ENCODE assay signal across 21 cellular contexts in genomic region chr3:155647988-155648591, GRCh38.
DNase-seq lines count a peak whose midpoint lies in the region; ATAC-seq, FAIRE-seq and TF ChIP-seq lines count a peak whose summit lies in the region.
"Had no signal": no experiment of that assay in that cellular context is flagged by ENCODE, and none has a peak within 500 bp of the region (broad histone marks: within the 10 kb centered on the region; RNA-seq: fewer than 3 reads in every experiment).

No MANE protein-coding gene starts in this region.

- CTCF ChIA-PET in HepG2 (lab: Yijun Ruan, JAX; ENCODE audit: low intra/inter-chr PET ratio, low total read pairs) (no interaction called here), WTC11 (lab: Charles Lee) (interaction anchor here (1.0 to 1.4 kb wide), 4 partner anchors 16 to 291 kb away, joined by 3 to 5 read pairs (median 4); no protein-coding TSS in a partner anchor)

- H3K4me1 Mint-ChIP-seq in WTC11: peaks cover 12% of the 10 kb centered on the region
- no peaks in the 10 kb centered on the region for H3K4me1 Mint-ChIP-seq in T-helper 2 cell treated with Interferon-gamma antibody and Interleukin-4, amounts not matched to agents 5 μg/mL and 100 μg/mL, for 36 hours (ENCODE audit: low read depth)

- in situ Hi-C loops in HepG2 (cut with HindIII; ENCODE audit: extremely low pct_ligation_motif_present, low pct_unique_long_range_greater_than_20kb): no loop called here

- H3K9ac ChIP-seq in HepG2 (ENCODE audit: insufficient read depth, low read depth, low read length): no peak overlapping the region

- TF ChIP-seq EP300 in HepG2 (IDR thresholded peaks at IDR 0.05; ENCODE audit: low read depth in 2 of 2, low read length in 2 of 2): no peak
- TF ChIP-seq EP300 in HepG2 (CRISPR knock-in tag; IDR thresholded peaks at IDR 0.05; ENCODE audit: borderline replicate concordance): no peak

- H3K27me3 Mint-ChIP-seq in WTC11 (ENCODE audit: low read depth): no peaks in the 10 kb centered on the region
- no peaks in the 10 kb centered on the region for H3K27me3 Mint-ChIP-seq in T-helper 2 cell treated with Interferon-gamma antibody and Interleukin-4, amounts not matched to agents 5 μg/mL and 100 μg/mL, for 36 hours (ENCODE audit: low read depth)

- no peak for DNase-seq in HepG2 (ENCODE audit: low spot score)
- no peak for DNase-seq in right lobe of liver
- DNase-seq in WTC11 (ENCODE audit: low spot score): no peak
- DNase-seq in NK-92 (lab: John Stamatoyannopoulos, UW; ENCODE audit: unreplicated experiment): no peak
- no peak for DNase-seq in stimulated activated CD4-positive, alpha-beta T cell treated with anti-CD3 and anti-CD28 coated beads, Interleukin-12 subunit alpha, Interleukin-12 subunit beta, amount 100 ng/mL, for 4 hours
- no peak for DNase-seq in H54 (ENCODE audit: insufficient read length, low spot score)
- DNase-seq in T-helper 2 cell treated with Interferon-gamma antibody and Interleukin-4, amounts not matched to agents 5 μg/mL and 100 μg/mL, for 36 hours (ENCODE audit: low spot score): no peak
- DNase-seq: CD8-positive, alpha-beta T cell; GF-D8; NCI-H1436; NCI-H2029 treated with DMSO at 0.1 percent for 48 hours; NCI-H2171 treated with DMSO at 0.1 percent for 48 hours; NCI-H82 had no signal

- BruUV-seq in HepG2 (replicated peaks; lab: Mats Ljungman, UMichigan): no TSS peak

- no peaks in the 10 kb centered on the region for H3K79me2 ChIP-seq in HepG2 (ENCODE audit: insufficient read depth, low read length)

- H3K36me3 ChIP-seq in HepG2 (replicated peaks in 1 of 2; ENCODE audit: control insufficient read depth in 1 of 2, insufficient read depth in 2 of 2, low read length in 2 of 2) (no peaks in the 10 kb centered on the region), right lobe of liver (no peaks in the 10 kb centered on the region), mesodermal cell (ENCODE audit: control insufficient read depth, insufficient read depth, low read length) (no peaks in the 10 kb centered on the region)

- no peak for TF ChIP-seq CTCF in HepG2 (CRISPR knock-in tag; IDR thresholded peaks at IDR 0.05)
- TF ChIP-seq CTCF in right lobe of liver (IDR thresholded peaks at IDR 0.05): no peak
- no peak for TF ChIP-seq CTCF in WTC11 (IDR thresholded peaks at IDR 0.05)

- no peak overlapping the region for H3K27ac ChIP-seq in HepG2 (ENCODE audit: extremely low read length, insufficient read depth, low read length)
- no peak overlapping the region for H3K27ac ChIP-seq in right lobe of liver
- peak overlapping the region; percentile 1 for H3K27ac ChIP-seq in mesodermal cell (ENCODE audit: low read depth, low read length, severe bottlenecking)
- H3K27ac ChIP-seq: 22Rv1, HL-60 had no signal

- no peak overlapping the region for H3K4me3 ChIP-seq in HepG2 (replicated peaks in 1 of 3; ENCODE audit: insufficient read depth in 1 of 3, low read depth in 2 of 3, low read length in 3 of 3)
- no peak overlapping the region for H3K4me3 ChIP-seq in right lobe of liver
- no peak overlapping the region for H3K4me3 ChIP-seq in mesodermal cell (ENCODE audit: extremely low read depth, insufficient read depth, low read length, poor library complexity, severe bottlenecking)
- H3K4me3 ChIP-seq: K562 had no signal

- 0 out of 2 replicates have a peak overlapping the region, but pooled peaks have one; percentile 10 for H3K4me2 ChIP-seq in HepG2 (ENCODE audit: low read depth, low read length)

- FAIRE-seq in HepG2 (lab: Jason Lieb, UNC) (no peak), H54 (lab: Jason Lieb, UNC) (no peak)
- FAIRE-seq: D721Med, GM12892, HTR-8/SVneo, K562 had no signal

- H3K4me1 ChIP-seq in HepG2 (ENCODE audit: insufficient read depth, low read length): peaks cover 53% of the 10 kb centered on the region
- peaks cover 0 to 5% (median 0%) of the 10 kb centered on the region in 4 donors for H3K4me1 ChIP-seq in right lobe of liver
- peaks cover 3% of the 10 kb centered on the region for H3K4me1 ChIP-seq in mesodermal cell (ENCODE audit: control insufficient read depth, insufficient read depth, low read length, poor library complexity, severe bottlenecking)

- H3K27me3 ChIP-seq in HepG2 (ENCODE audit: control insufficient read depth in 1 of 2, insufficient read depth in 2 of 2, low read length in 2 of 2) (no peaks in the 10 kb centered on the region), right lobe of liver (no peaks in the 10 kb centered on the region)

- WGBS in HepG2 (ENCODE audit: low lambda C conversion rate): 72% methylated on average over 6 of the region's 6 CpGs
- 79% methylated on average over 6 of the region's 6 CpGs for WGBS in right lobe of liver (ENCODE audit: insufficient coverage, low coverage, low lambda C conversion rate, missing lambda C conversion rate)
- WGBS in mesodermal cell (ENCODE audit: insufficient coverage in 2 of 2), 2 experiments: 76 to 83% methylated on average over 3 to 5 of the region's 6 CpGs

- H3K27ac Mint-ChIP-seq in WTC11: peak overlapping the region; percentile 48; the same call in 1 of the 2 replicates
- no peak overlapping the region for H3K27ac Mint-ChIP-seq in T-helper 2 cell treated with Interferon-gamma antibody and Interleukin-4, amounts not matched to agents 5 μg/mL and 100 μg/mL, for 36 hours
- H3K27ac Mint-ChIP-seq: CD8-positive, alpha-beta T cell had no signal

- POLR2A ChIA-PET in HepG2 (lab: Yijun Ruan, JAX) (no interaction called here), WTC11 (lab: Charles Lee) (no interaction called here)

- 0 out of 3 replicates have a peak, but pooled peaks have one; percentile 24 for ATAC-seq in HepG2
- ATAC-seq in right lobe of liver: no peak
- peak; percentile 75 for ATAC-seq in WTC11
- ATAC-seq: CD8-positive, alpha-beta T cell; HCT116; K562 had no signal

- H3K4me3 Mint-ChIP-seq in WTC11: no peak overlapping the region
- H3K4me3 Mint-ChIP-seq in T-helper 2 cell treated with Interferon-gamma antibody and Interleukin-4, amounts not matched to agents 5 μg/mL and 100 μg/mL, for 36 hours: no peak overlapping the region
- H3K4me3 Mint-ChIP-seq: CD8-positive, alpha-beta T cell had no signal

- H3K36me3 Mint-ChIP-seq in WTC11: no peaks in the 10 kb centered on the region
- H3K36me3 Mint-ChIP-seq in T-helper 2 cell treated with Interferon-gamma antibody and Interleukin-4, amounts not matched to agents 5 μg/mL and 100 μg/mL, for 36 hours (ENCODE audit: low read depth): no peaks in the 10 kb centered on the region
- H3K36me3 Mint-ChIP-seq: CD8-positive, alpha-beta T cell had no signal

- H4K20me1 ChIP-seq in HepG2 (ENCODE audit: insufficient read depth, low read length): no peaks in the 10 kb centered on the region

- intact Hi-C loops in HepG2 (cut with micrococcal nuclease; ENCODE audit: unreplicated experiment): no loop called here
- intact Hi-C loops in right lobe of liver (cut with DNase I): no loop called here

- H3K9me3 ChIP-seq in HepG2 (ENCODE audit: low read length) (no peaks in the 10 kb centered on the region), right lobe of liver (no peaks in the 10 kb centered on the region), mesodermal cell (ENCODE audit: control insufficient read depth, low read length) (no peaks in the 10 kb centered on the region)

- TF ChIP-seq POLR2A in HepG2 (IDR thresholded peaks at IDR 0.05; ENCODE audit: insufficient read depth in 1 of 2, low read depth in 2 of 2, low read length in 2 of 2): no peak
- no peak for TF ChIP-seq POLR2A in right lobe of liver (IDR thresholded peaks at IDR 0.05)
- no peak for TF ChIP-seq POLR2A in H54 (IDR thresholded peaks at IDR 0.05; ENCODE audit: low read depth, low read length)

- no peak overlapping the region for H2AFZ ChIP-seq in HepG2 (ENCODE audit: low read length)

- no peaks in the 10 kb centered on the region for H3K9me3 Mint-ChIP-seq in WTC11
- H3K9me3 Mint-ChIP-seq in T-helper 2 cell treated with Interferon-gamma antibody and Interleukin-4, amounts not matched to agents 5 μg/mL and 100 μg/mL, for 36 hours: no peaks in the 10 kb centered on the region
- H3K9me3 Mint-ChIP-seq: CD8-positive, alpha-beta T cell had no signal

- TF ChIP-seq RAD21 in HepG2 (CRISPR knock-in tag; IDR thresholded peaks at IDR 0.05): no peak

TF ChIP-seq in HepG2, 621 proteins besides CTCF, POLR2A, EP300 and RAD21 (continues in another document):
- TF ChIP-seq MXD1 (CRISPR knock-in tag; IDR thresholded peaks at IDR 0.05) (no peak), NPAS2 (CRISPR knock-in tag; IDR thresholded peaks at IDR 0.05; ENCODE audit: borderline replicate concordance) (no peak), KDM6A (CRISPR knock-in tag; IDR thresholded peaks at IDR 0.05; ENCODE audit: low read depth) (no peak)

TF ChIP-seq in WTC11, 78 proteins besides CTCF, POLR2A, EP300 and RAD21 (continues in another document):
- TF ChIP-seq, protein P1, sequence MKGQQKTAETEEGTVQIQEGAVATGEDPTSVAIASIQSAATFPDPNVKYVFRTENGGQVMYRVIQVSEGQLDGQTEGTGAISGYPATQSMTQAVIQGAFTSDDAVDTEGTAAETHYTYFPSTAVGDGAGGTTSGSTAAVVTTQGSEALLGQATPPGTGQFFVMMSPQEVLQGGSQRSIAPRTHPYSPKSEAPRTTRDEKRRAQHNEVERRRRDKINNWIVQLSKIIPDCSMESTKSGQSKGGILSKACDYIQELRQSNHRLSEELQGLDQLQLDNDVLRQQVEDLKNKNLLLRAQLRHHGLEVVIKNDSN (CRISPR knock-in tag; IDR thresholded peaks at IDR 0.05): no peak
- TF ChIP-seq JAZF1 (CRISPR knock-in tag; IDR thresholded peaks at IDR 0.05) (no peak), KAT7 (CRISPR knock-in tag; IDR thresholded peaks at IDR 0.05; ENCODE audit: borderline replicate concordance) (no peak), ZBTB21 (CRISPR knock-in tag; IDR thresholded peaks at IDR 0.05; ENCODE audit: borderline replicate concordance) (no peak), GTF2I (CRISPR knock-in tag; conservative IDR thresholded peaks at IDR 0.05) (no peak)
- TF ChIP-seq, protein P2, sequence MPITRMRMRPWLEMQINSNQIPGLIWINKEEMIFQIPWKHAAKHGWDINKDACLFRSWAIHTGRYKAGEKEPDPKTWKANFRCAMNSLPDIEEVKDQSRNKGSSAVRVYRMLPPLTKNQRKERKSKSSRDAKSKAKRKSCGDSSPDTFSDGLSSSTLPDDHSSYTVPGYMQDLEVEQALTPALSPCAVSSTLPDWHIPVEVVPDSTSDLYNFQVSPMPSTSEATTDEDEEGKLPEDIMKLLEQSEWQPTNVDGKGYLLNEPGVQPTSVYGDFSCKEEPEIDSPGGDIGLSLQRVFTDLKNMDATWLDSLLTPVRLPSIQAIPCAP (CRISPR knock-in tag; IDR thresholded peaks at IDR 0.05): no peak
- TF ChIP-seq, protein P3, sequence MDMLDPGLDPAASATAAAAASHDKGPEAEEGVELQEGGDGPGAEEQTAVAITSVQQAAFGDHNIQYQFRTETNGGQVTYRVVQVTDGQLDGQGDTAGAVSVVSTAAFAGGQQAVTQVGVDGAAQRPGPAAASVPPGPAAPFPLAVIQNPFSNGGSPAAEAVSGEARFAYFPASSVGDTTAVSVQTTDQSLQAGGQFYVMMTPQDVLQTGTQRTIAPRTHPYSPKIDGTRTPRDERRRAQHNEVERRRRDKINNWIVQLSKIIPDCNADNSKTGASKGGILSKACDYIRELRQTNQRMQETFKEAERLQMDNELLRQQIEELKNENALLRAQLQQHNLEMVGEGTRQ (CRISPR knock-in tag; IDR thresholded peaks at IDR 0.05): no peak

Comparison
In these comparisons a context has a peak if more than half of its experiments do, and no peak if none do; other contexts are left out.
1. ATAC-seq: peak in HepG2 (single experiment) and WTC11 (single experiment); none in right lobe of liver (0 of 4).